8 cellular contexts compared by ENCODE assay signal in the genomic region with DNA sequence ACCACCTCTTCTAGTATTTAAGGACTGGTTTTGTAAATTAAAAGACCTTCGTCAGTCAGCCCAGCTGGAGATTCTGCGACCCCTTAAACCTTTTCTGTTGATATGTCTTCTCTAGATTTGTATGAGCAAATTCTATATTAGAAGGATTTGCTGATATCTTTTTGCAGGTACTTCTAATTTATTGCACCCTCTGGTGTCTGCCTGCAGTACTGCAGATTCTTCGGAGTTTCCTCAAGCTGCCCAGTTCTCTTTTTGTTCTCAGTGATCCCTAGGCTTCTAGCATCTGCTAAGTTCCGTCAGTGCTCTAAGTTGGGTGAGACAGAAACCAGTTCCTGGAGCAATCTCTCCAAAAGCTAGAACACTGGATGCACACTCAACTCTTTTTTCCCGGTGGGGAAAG.
DNase-seq lines count a peak whose midpoint lies in the region; ATAC-seq and TF ChIP-seq lines count a peak whose summit lies in the region.

No MANE protein-coding gene starts in this region.

- H3K27ac Mint-ChIP-seq in progenitor cell of endocrine pancreas = no peak overlapping the region

- peak; percentile 41 for DNase-seq in Ammon's horn (ENCODE audit: low spot score)
- peak; percentile 46 for DNase-seq in NCI-H69 (lab: John Stamatoyannopoulos, UW)
- peak; percentile 9 for DNase-seq in activated CD8-positive, alpha-beta memory T cell treated with anti-CD3 and anti-CD28 coated beads, Interleukin-2, amount 50 U/mL, for 24 hours (ENCODE audit: extremely low read depth)
- DNase-seq in foreskin melanocyte = peak; percentile 42
- DNase-seq in progenitor cell of endocrine pancreas (ENCODE audit: low spot score, unreplicated experiment) = peak; percentile 39

- no peaks in the 10 kb centered on the region for H3K36me3 Mint-ChIP-seq in progenitor cell of endocrine pancreas (ENCODE audit: insufficient read depth)

- peak; percentile 75 for TF ChIP-seq CTCF in progenitor cell of endocrine pancreas (IDR thresholded peaks at IDR 0.05; ENCODE audit: unreplicated experiment)

- ATAC-seq in GM18502 (IDR thresholded peaks at IDR 0.05; ENCODE audit: poor library complexity, unreplicated experiment) (peak; percentile 87), HG03045 (IDR thresholded peaks at IDR 0.05; ENCODE audit: unreplicated experiment) (peak; percentile 67), GM21825 (IDR thresholded peaks at IDR 0.05; ENCODE audit: unreplicated experiment) (no peak)

- H3K4me1 Mint-ChIP-seq in progenitor cell of endocrine pancreas (ENCODE audit: low read depth) = no peaks in the 10 kb centered on the region

- peaks cover 3% of the 10 kb centered on the region for H3K9me3 Mint-ChIP-seq in progenitor cell of endocrine pancreas (ENCODE audit: low read depth)

- H3K4me3 Mint-ChIP-seq in progenitor cell of endocrine pancreas (ENCODE audit: low read depth) = no peak overlapping the region

- H3K27me3 Mint-ChIP-seq in progenitor cell of endocrine pancreas = no peaks in the 10 kb centered on the region
